In the genomic region with DNA sequence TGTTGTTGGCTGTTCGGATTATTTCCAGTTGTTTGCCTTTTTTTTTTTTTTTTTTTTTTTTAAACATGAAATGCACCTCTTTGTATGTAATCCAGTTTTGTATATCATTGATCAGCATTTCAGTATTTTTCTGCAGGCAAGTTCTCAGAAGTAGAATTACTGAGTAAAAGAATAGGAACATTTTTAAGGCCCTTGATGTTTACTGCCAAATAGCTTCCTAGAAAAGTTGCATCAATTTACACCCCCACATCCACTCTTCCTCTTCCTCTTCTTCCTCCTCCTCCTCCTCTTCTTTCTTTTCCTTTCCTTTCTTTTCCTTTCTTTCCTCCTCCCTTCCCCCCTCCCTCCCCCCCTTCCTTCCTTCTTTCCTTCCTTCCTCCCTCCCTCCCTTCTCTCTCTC, we compare ENCODE assay signal across 1 cellular context.
A peak's percentile ranks its signal among the peaks of the same experiment; 100 is the strongest.
TF ChIP-seq lines count a peak whose summit lies in the region.

No MANE protein-coding gene starts in this region.

TF ChIP-seq in HEK293, 187 proteins besides CTCF, POLR2A, EP300 and RAD21 (continued from another document):
- no peak for TF ChIP-seq ZNF433 (tag by site-specific recombination; IDR thresholded peaks at IDR 0.05; ENCODE audit: low read depth)
- no peak for TF ChIP-seq ZNF792 (tag by site-specific recombination; IDR thresholded peaks at IDR 0.05)
- no peak for TF ChIP-seq ZNF830 (tag by site-specific recombination; IDR thresholded peaks at IDR 0.05; ENCODE audit: low read depth)
- TF ChIP-seq ZNF214 (tag by site-specific recombination; IDR thresholded peaks at IDR 0.05; ENCODE audit: borderline replicate concordance) = peak; percentile 87
- no peak for TF ChIP-seq ZNF26 (tag by site-specific recombination; IDR thresholded peaks at IDR 0.05)
- no peak for TF ChIP-seq ZNF707 (tag by site-specific recombination; IDR thresholded peaks at IDR 0.05)
- TF ChIP-seq ZNF624 (tag by site-specific recombination; IDR thresholded peaks at IDR 0.05) = no peak
- no peak for TF ChIP-seq ZNF112 (tag by site-specific recombination; IDR thresholded peaks at IDR 0.05)
- TF ChIP-seq TSHZ1 (tag by site-specific recombination; IDR thresholded peaks at IDR 0.05; ENCODE audit: borderline replicate concordance) = no peak
